In the genomic region with DNA sequence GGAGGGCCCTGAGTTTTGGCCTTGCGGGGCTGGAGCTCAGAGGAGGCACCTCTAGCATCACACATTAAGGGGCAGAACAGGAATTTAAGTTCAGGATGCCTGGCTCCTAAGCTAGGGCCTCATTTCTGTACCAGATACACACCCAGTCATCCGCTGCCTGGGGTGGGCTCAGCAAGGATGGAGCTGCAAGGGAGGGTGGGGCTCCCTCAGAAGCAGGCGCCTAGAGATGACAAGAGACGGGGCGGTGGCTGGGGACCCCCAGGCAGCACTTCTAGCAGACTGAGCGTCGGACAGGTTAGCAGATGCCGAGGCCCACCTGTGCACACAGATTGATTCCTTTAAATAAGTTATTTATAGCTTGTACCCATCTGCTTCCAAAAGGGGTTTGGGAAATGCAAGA, we compare ENCODE assay signal across 19 cellular contexts. TPM values are rescaled to one million over a fixed set of nuclear protein-coding genes. Genes with fewer than 3 reads are reported as not detected.
A peak's percentile ranks its signal among the peaks of the same experiment; 100 is the strongest.
DNase-seq lines count a peak whose midpoint lies in the region; ATAC-seq and TF ChIP-seq lines count a peak whose summit lies in the region.
"Had no signal": no experiment of that assay in that cellular context is flagged by ENCODE, and none has a peak within 500 bp of the region (broad histone marks: within the 10 kb centered on the region; RNA-seq: fewer than 3 reads in every experiment).

No MANE protein-coding gene starts in this region.

- H3K27me3 Mint-ChIP-seq in activated naive CD4-positive, alpha-beta T cell treated with anti-CD3 and anti-CD28 coated beads, Interleukin-2, amount 50 U/mL, for 24 hours, result no peaks in the 10 kb centered on the region
- H3K27me3 Mint-ChIP-seq: CD4-positive, alpha-beta T cell had no signal

- peaks cover 4% of the 10 kb centered on the region for H3K36me3 Mint-ChIP-seq in activated naive CD4-positive, alpha-beta T cell treated with anti-CD3 and anti-CD28 coated beads, Interleukin-2, amount 50 U/mL, for 24 hours

- H3K9me3 Mint-ChIP-seq in activated naive CD4-positive, alpha-beta T cell treated with anti-CD3 and anti-CD28 coated beads, Interleukin-2, amount 50 U/mL, for 24 hours, result peaks cover 5% of the 10 kb centered on the region

- peaks cover 24% of the 10 kb centered on the region for H3K4me1 Mint-ChIP-seq in activated naive CD4-positive, alpha-beta T cell treated with anti-CD3 and anti-CD28 coated beads, Interleukin-2, amount 50 U/mL, for 24 hours

- no peaks in the 10 kb centered on the region for H3K79me2 ChIP-seq in osteoblast (ENCODE audit: insufficient read depth, low read length)

- H3K27ac ChIP-seq in RWPE2 (ENCODE audit: poor library complexity, severe bottlenecking), result no peak overlapping the region
- no peak overlapping the region for H3K27ac ChIP-seq in osteoblast (ENCODE audit: low read depth, low read length)

- DNase-seq in activated naive CD4-positive, alpha-beta T cell treated with anti-CD3 and anti-CD28 coated beads, Interleukin-2, amount 50 U/mL, for 16 hours, result no peak
- DNase-seq in NCI-H1694 (lab: John Stamatoyannopoulos, UW) (peak; percentile 39), RWPE2 (ENCODE audit: low spot score) (peak; percentile 38), osteoblast (ENCODE audit: insufficient read length, low spot score, missing footprints) (peak; percentile 37), NCI-H2196 (lab: John Stamatoyannopoulos, UW; ENCODE audit: unreplicated experiment) (no peak), NCI-H2107 (lab: John Stamatoyannopoulos, UW) (no peak)
- DNase-seq: ACHN; CD4-positive, alpha-beta T cell; GOT3; NCI-H1417 treated with DMSO at 0.1 percent for 48 hours; NCI-H2081; NCI-H345; NCI-H748 treated with DMSO at 0.1 percent for 48 hours; SHP77 treated with DMSO at 0.1 percent for 48 hours had no signal

- H4K20me1 ChIP-seq in osteoblast (ENCODE audit: insufficient read depth, low read length), result no peaks in the 10 kb centered on the region

- no peak overlapping the region for H2AFZ ChIP-seq in osteoblast (ENCODE audit: low read length)

- H3K9me3 ChIP-seq in RWPE2 (ENCODE audit: severe bottlenecking) (no peaks in the 10 kb centered on the region), osteoblast (ENCODE audit: low read depth, low read length) (no peaks in the 10 kb centered on the region)

- H3K27me3 ChIP-seq in RWPE2 (ENCODE audit: insufficient read depth, poor library complexity, severe bottlenecking) (peaks cover 45% of the 10 kb centered on the region), osteoblast (ENCODE audit: insufficient read depth, low read length) (no peaks in the 10 kb centered on the region)

- H3K4me3 ChIP-seq in RWPE2 (ENCODE audit: severe bottlenecking), result no peak overlapping the region
- no peak overlapping the region for H3K4me3 ChIP-seq in osteoblast (ENCODE audit: insufficient read depth, low read length)

- no peak overlapping the region for H3K4me3 Mint-ChIP-seq in activated naive CD4-positive, alpha-beta T cell treated with anti-CD3 and anti-CD28 coated beads, Interleukin-2, amount 50 U/mL, for 24 hours
- H3K4me3 Mint-ChIP-seq: CD4-positive, alpha-beta T cell had no signal

- H3K4me1 ChIP-seq in RWPE2 (ENCODE audit: insufficient read depth, poor library complexity, severe bottlenecking) (no peaks in the 10 kb centered on the region), osteoblast (ENCODE audit: insufficient read depth, low read length) (no peaks in the 10 kb centered on the region)

- no peak for ATAC-seq in RWPE2 (ENCODE audit: low read depth)
- no peak for ATAC-seq in activated CD4-positive, CD25-positive, alpha-beta regulatory T cell treated with anti-CD3 and anti-CD28 coated beads, Interleukin-2, amount 50 U/mL, for 24 hours

- H3K4me2 ChIP-seq in osteoblast (ENCODE audit: insufficient read depth, low read length), result no peak overlapping the region

- H3K27ac Mint-ChIP-seq in activated naive CD4-positive, alpha-beta T cell treated with anti-CD3 and anti-CD28 coated beads, Interleukin-2, amount 50 U/mL, for 24 hours, result peak overlapping the region; percentile 75
- H3K27ac Mint-ChIP-seq: CD4-positive, alpha-beta T cell; IgD-negative memory B cell had no signal

- H3K36me3 ChIP-seq in RWPE2 (ENCODE audit: low read depth) (no peaks in the 10 kb centered on the region), osteoblast (ENCODE audit: insufficient read depth, low read length) (no peaks in the 10 kb centered on the region)

- TF ChIP-seq CTCF in RWPE2 (IDR thresholded peaks at IDR 0.05; ENCODE audit: poor library complexity, severe bottlenecking), result no peak
- no peak for TF ChIP-seq CTCF in osteoblast (IDR thresholded peaks at IDR 0.05; ENCODE audit: extremely low read depth, low read depth, low read length)

RNA-seq across cellular contexts. Expression of a gene that starts 47.5 kb away (rescaled TPM):
- not detected in 2 replicates for total RNA-seq in osteoblast
- total RNA-seq: Daoy, HT1080 had no signal

Comparison
In these comparisons a context has a peak if more than half of its experiments do, and no peak if none do; other contexts are left out.
1. DNase-seq: peak in NCI-H1694 (single experiment), RWPE2 (single experiment) and osteoblast (single experiment); none in activated naive CD4-positive, alpha-beta T cell treated with anti-CD3 and anti-CD28 coated beads, Interleukin-2, amount 50 U/mL, for 16 hours (single experiment), NCI-H2196 (single experiment) and NCI-H2107 (single experiment).